In the genomic region with DNA sequence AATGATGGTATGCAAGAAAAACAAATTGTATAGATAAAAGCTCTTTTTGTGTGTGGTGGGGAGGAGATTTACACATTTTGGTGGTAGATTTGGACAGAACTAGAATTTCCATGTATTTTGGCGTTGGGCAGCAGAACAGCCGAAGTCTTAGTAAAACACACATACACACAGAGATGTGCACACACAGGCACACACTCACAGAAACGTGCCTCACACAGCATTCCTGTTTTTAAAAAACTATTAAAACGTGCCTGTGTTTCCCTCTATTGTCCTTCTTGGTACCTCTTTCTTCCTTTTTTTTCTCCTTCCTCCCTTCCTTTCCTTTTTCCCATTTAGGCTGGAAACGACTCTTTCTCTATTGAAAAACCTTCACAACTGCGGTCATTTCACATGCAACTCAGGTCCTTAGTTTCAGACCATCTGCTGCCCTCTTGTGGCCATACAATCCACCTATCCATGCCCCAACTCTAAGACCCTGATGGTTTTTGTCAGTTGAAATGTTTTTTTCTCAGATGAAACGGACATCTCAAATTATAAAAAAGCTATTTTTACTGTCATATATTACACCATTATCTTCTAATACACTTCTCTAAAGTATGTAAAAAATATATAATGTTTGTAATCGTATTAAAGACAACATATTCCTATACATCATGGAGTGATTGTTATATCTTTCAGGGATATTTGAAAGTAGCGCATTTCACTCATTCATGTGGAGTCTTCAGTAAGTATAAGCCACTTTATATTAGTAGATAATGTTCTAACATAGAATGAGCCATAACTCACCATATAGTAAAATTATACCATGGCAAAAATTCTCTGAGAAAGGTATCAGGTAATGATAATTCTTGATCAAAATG, we compare ENCODE assay signal across 8 cellular contexts.
DNase-seq lines count a peak whose midpoint lies in the region; ATAC-seq and TF ChIP-seq lines count a peak whose summit lies in the region.

No MANE protein-coding gene starts in this region.

- peak; percentile 87 for TF ChIP-seq CTCF in OCI-LY3 (IDR thresholded peaks at IDR 0.05; ENCODE audit: low read depth, low read length)
- TF ChIP-seq CTCF in lung (IDR thresholded peaks at IDR 0.05; ENCODE audit: control extremely low read depth, extremely low read depth): peak; percentile 12

- no peaks in the 10 kb centered on the region for H3K27me3 ChIP-seq in OCI-LY3 (ENCODE audit: low read depth, low read length)
- no peaks in the 10 kb centered on the region for H3K27me3 ChIP-seq in lung (ENCODE audit: control insufficient read depth, insufficient read depth)
- H3K27me3 ChIP-seq in aorta (ENCODE audit: control insufficient read depth in 1 of 2, insufficient read depth in 2 of 2, low read length in 1 of 2): no peaks in the 10 kb centered on the region

- H3K9me3 ChIP-seq in OCI-LY3 (ENCODE audit: insufficient read depth, low read length) (no peaks in the 10 kb centered on the region), lung (ENCODE audit: control insufficient read depth in 2 of 2, insufficient read depth in 1 of 2, low read length in 1 of 2) (no peaks in the 10 kb centered on the region), aorta (ENCODE audit: control insufficient read depth, low read length) (no peaks in the 10 kb centered on the region)

- H3K4me3 Mint-ChIP-seq in activated CD4-positive, alpha-beta T cell treated with anti-CD3 and anti-CD28 coated beads for 36 hours: no peak overlapping the region

- peak overlapping the region; percentile 46 for H3K4me2 ChIP-seq in OCI-LY3 (ENCODE audit: low read length)

- no peaks in the 10 kb centered on the region for H4K20me1 ChIP-seq in OCI-LY3 (ENCODE audit: insufficient read depth, low read length)

- no peaks in the 10 kb centered on the region for H3K27me3 Mint-ChIP-seq in activated CD4-positive, alpha-beta T cell treated with anti-CD3 and anti-CD28 coated beads for 36 hours

- H3K27ac ChIP-seq in OCI-LY3 (ENCODE audit: low read length): no peak overlapping the region
- H3K27ac ChIP-seq in lung (ENCODE audit: low read depth in 1 of 2, low read length in 1 of 2): no peak overlapping the region
- H3K27ac ChIP-seq in aorta (ENCODE audit: low read depth in 1 of 2, low read length in 2 of 2): no peak overlapping the region

- no peak for ATAC-seq in activated CD4-positive, alpha-beta T cell treated with anti-CD3 and anti-CD28 coated beads for 36 hours
- ATAC-seq in lung (ENCODE audit: insufficient read depth, low FRiP score) (no peak), aorta (ENCODE audit: low FRiP score) (peak; percentile 81)
- ATAC-seq in activated CD4-positive, CD25-positive, alpha-beta regulatory T cell treated with anti-CD3 and anti-CD28 coated beads, Interleukin-2, amount 50 U/mL, for 24 hours: no peak

- H3K4me1 Mint-ChIP-seq in activated CD4-positive, alpha-beta T cell treated with anti-CD3 and anti-CD28 coated beads for 36 hours: no peaks in the 10 kb centered on the region

- 25 to 39% methylated on average over 9 of the region's 9 CpGs for WGBS in lung, 2 donors
- WGBS in aorta, 2 donors: 22 to 33% methylated on average over 9 of the region's 9 CpGs

- H3K36me3 ChIP-seq in OCI-LY3 (replicated peaks; ENCODE audit: low read depth, low read length): no peaks in the 10 kb centered on the region
- H3K36me3 ChIP-seq in lung (ENCODE audit: control insufficient read depth in 2 of 2, insufficient read depth in 2 of 2, low read length in 2 of 2): no peaks in the 10 kb centered on the region
- H3K36me3 ChIP-seq in aorta (ENCODE audit: control insufficient read depth in 1 of 2, insufficient read depth in 2 of 2, low read length in 1 of 2): no peaks in the 10 kb centered on the region

- H3K9me3 Mint-ChIP-seq in activated CD4-positive, alpha-beta T cell treated with anti-CD3 and anti-CD28 coated beads for 36 hours (ENCODE audit: low read depth): peaks cover 7% of the 10 kb centered on the region

- DNase-seq in activated CD4-positive, alpha-beta T cell treated with anti-CD3 and anti-CD28 coated beads for 36 hours: peak; percentile 54
- no peak for DNase-seq in activated CD4-positive, alpha-beta T cell treated with anti-CD3 and anti-CD28 coated beads, Interleukin-2, amount 50 U/mL, for 4 hours
- DNase-seq in dermis blood vessel endothelial cell (peak; percentile 51), lung (ENCODE audit: low spot score) (peak; percentile 55), aorta (peak in 1 of 2 donors; percentile 53)

- no peaks in the 10 kb centered on the region for H3K79me2 ChIP-seq in OCI-LY3 (ENCODE audit: low read length)

- TF ChIP-seq RAD21 in Ishikawa (IDR thresholded peaks at IDR 0.05; ENCODE audit: low read depth): peak; percentile 76

- POLR2A ChIA-PET in activated CD4-positive, alpha-beta T cell treated with anti-CD3 and anti-CD28 coated beads for 36 hours (lab: Charles Lee): no interaction called here

- no peaks in the 10 kb centered on the region for H3K4me1 ChIP-seq in OCI-LY3 (ENCODE audit: low read length)
- no peaks in the 10 kb centered on the region for H3K4me1 ChIP-seq in lung (ENCODE audit: control insufficient read depth in 2 of 2, insufficient read depth in 2 of 2, low read length in 2 of 2)
- H3K4me1 ChIP-seq in aorta (ENCODE audit: control insufficient read depth in 1 of 2, insufficient read depth in 2 of 2, low read length in 2 of 2): no peaks in the 10 kb centered on the region

- no peak for TF ChIP-seq EP300 in Ishikawa (IDR thresholded peaks at IDR 0.05; ENCODE audit: borderline replicate concordance)

- H3K27ac Mint-ChIP-seq in activated CD4-positive, alpha-beta T cell treated with anti-CD3 and anti-CD28 coated beads for 36 hours: no peak overlapping the region

- no peaks in the 10 kb centered on the region for H3K36me3 Mint-ChIP-seq in activated CD4-positive, alpha-beta T cell treated with anti-CD3 and anti-CD28 coated beads for 36 hours (ENCODE audit: low read depth)

- intact Hi-C loops in activated CD4-positive, alpha-beta T cell treated with anti-CD3 and anti-CD28 coated beads for 36 hours (cut with DNase I, micrococcal nuclease): no loop called here
- intact Hi-C loops in aorta (cut with DNase I): no loop called here

- CTCF ChIA-PET in activated CD4-positive, alpha-beta T cell treated with anti-CD3 and anti-CD28 coated beads for 36 hours (lab: Charles Lee): no interaction called here

- no peak overlapping the region for H3K9ac ChIP-seq in OCI-LY3 (ENCODE audit: low read length)

- H3K4me3 ChIP-seq in OCI-LY3 (ENCODE audit: low read length): peak overlapping the region; percentile 32; the same call in 1 of the 2 replicates
- H3K4me3 ChIP-seq in lung: no peak overlapping the region
- H3K4me3 ChIP-seq in aorta (ENCODE audit: low read length in 2 of 2): no peak overlapping the region

- H2AFZ ChIP-seq in OCI-LY3 (ENCODE audit: low read depth, low read length): peak overlapping the region; percentile 74; the same call in 1 of the 2 replicates

TF ChIP-seq in Ishikawa, 13 proteins besides CTCF, POLR2A, EP300 and RAD21:
- TF ChIP-seq TAF1 (IDR thresholded peaks at IDR 0.05; ENCODE audit: low read depth) (no peak), FOXM1 (IDR thresholded peaks at IDR 0.05; ENCODE audit: borderline replicate concordance, low read depth) (no peak), CREB1 (IDR thresholded peaks at IDR 0.05; ENCODE audit: low read depth) (no peak), NFIC (IDR thresholded peaks at IDR 0.05) (no peak), TEAD4 (IDR thresholded peaks at IDR 0.05) (no peak), ZBTB7A (IDR thresholded peaks at IDR 0.05; ENCODE audit: low read depth) (no peak), YY1 (IDR thresholded peaks at IDR 0.05; ENCODE audit: low read depth) (no peak), EGR1 (IDR thresholded peaks at IDR 0.05) (no peak), TCF12 (IDR thresholded peaks at IDR 0.05; ENCODE audit: low read depth) (no peak), CEBPB (IDR thresholded peaks at IDR 0.05) (no peak)
- TF ChIP-seq, protein P1, sequence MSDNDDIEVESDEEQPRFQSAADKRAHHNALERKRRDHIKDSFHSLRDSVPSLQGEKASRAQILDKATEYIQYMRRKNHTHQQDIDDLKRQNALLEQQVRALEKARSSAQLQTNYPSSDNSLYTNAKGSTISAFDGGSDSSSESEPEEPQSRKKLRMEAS (IDR thresholded peaks at IDR 0.05): no peak
- TF ChIP-seq, protein P2, sequence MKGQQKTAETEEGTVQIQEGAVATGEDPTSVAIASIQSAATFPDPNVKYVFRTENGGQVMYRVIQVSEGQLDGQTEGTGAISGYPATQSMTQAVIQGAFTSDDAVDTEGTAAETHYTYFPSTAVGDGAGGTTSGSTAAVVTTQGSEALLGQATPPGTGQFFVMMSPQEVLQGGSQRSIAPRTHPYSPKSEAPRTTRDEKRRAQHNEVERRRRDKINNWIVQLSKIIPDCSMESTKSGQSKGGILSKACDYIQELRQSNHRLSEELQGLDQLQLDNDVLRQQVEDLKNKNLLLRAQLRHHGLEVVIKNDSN (IDR thresholded peaks at IDR 0.05): no peak
- TF ChIP-seq, protein P3, sequence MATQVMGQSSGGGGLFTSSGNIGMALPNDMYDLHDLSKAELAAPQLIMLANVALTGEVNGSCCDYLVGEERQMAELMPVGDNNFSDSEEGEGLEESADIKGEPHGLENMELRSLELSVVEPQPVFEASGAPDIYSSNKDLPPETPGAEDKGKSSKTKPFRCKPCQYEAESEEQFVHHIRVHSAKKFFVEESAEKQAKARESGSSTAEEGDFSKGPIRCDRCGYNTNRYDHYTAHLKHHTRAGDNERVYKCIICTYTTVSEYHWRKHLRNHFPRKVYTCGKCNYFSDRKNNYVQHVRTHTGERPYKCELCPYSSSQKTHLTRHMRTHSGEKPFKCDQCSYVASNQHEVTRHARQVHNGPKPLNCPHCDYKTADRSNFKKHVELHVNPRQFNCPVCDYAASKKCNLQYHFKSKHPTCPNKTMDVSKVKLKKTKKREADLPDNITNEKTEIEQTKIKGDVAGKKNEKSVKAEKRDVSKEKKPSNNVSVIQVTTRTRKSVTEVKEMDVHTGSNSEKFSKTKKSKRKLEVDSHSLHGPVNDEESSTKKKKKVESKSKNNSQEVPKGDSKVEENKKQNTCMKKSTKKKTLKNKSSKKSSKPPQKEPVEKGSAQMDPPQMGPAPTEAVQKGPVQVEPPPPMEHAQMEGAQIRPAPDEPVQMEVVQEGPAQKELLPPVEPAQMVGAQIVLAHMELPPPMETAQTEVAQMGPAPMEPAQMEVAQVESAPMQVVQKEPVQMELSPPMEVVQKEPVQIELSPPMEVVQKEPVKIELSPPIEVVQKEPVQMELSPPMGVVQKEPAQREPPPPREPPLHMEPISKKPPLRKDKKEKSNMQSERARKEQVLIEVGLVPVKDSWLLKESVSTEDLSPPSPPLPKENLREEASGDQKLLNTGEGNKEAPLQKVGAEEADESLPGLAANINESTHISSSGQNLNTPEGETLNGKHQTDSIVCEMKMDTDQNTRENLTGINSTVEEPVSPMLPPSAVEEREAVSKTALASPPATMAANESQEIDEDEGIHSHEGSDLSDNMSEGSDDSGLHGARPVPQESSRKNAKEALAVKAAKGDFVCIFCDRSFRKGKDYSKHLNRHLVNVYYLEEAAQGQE (IDR thresholded peaks at IDR 0.05; ENCODE audit: low read depth): no peak

Comparison
In these comparisons a context has a peak if more than half of its experiments do, and no peak if none do; other contexts are left out.
1. DNase-seq: peak in activated CD4-positive, alpha-beta T cell treated with anti-CD3 and anti-CD28 coated beads for 36 hours (single experiment), dermis blood vessel endothelial cell (single experiment) and lung (single experiment); none in activated CD4-positive, alpha-beta T cell treated with anti-CD3 and anti-CD28 coated beads, Interleukin-2, amount 50 U/mL, for 4 hours (0 of 2).